21 cellular contexts compared by ENCODE assay signal in genomic region chr10:118969014-118969413, GRCh38.
A peak's percentile ranks its signal among the peaks of the same experiment; 100 is the strongest.
DNase-seq lines count a peak whose midpoint lies in the region; ATAC-seq, FAIRE-seq and TF ChIP-seq lines count a peak whose summit lies in the region.
"Had no signal": no experiment of that assay in that cellular context is flagged by ENCODE, and none has a peak within 500 bp of the region (broad histone marks: within the 10 kb centered on the region; RNA-seq: fewer than 3 reads in every experiment).

No MANE protein-coding gene starts in this region.

- peaks cover 0 to 7% (median 6%) of the 10 kb centered on the region in 3 experiments; a peak in 4 of 7 replicates for H3K36me3 Mint-ChIP-seq in H9 (ENCODE audit: insufficient read depth in 1 of 3, low read depth in 3 of 3)
- no peaks in the 10 kb centered on the region for H3K36me3 Mint-ChIP-seq in brain
- H3K36me3 Mint-ChIP-seq: CD14-positive monocyte had no signal

- no peak overlapping the region for H4K5ac ChIP-seq in H9 (ENCODE audit: insufficient read length, low read depth, low read length)

- no peaks in the 10 kb centered on the region for H3K36me3 ChIP-seq in aorta (ENCODE audit: control insufficient read depth in 1 of 2, insufficient read depth in 2 of 2, low read length in 1 of 2)
- H3K36me3 ChIP-seq: BLaER1 had no signal

- H2AFZ ChIP-seq in H9 (ENCODE audit: low read length): no peak overlapping the region

- H2BK120ac ChIP-seq in H9 (ENCODE audit: low read depth, low read length, poor library complexity, severe bottlenecking): no peak overlapping the region

- no peak overlapping the region for H2BK5ac ChIP-seq in H9 (ENCODE audit: insufficient read length, low read length)

- H3K4me3 Mint-ChIP-seq in H9 (no peak overlapping the region), brain (no peak overlapping the region)
- H3K4me3 Mint-ChIP-seq: CD14-positive monocyte; CD4-positive, alpha-beta memory T cell; IgD-negative memory B cell had no signal

- H3K27me3 ChIP-seq in H9 (ENCODE audit: insufficient read depth, low read length) (no peaks in the 10 kb centered on the region), aorta (ENCODE audit: control insufficient read depth in 1 of 2, insufficient read depth in 2 of 2, low read length in 1 of 2) (no peaks in the 10 kb centered on the region)
- H3K27me3 ChIP-seq: BLaER1 had no signal

- intact Hi-C loops in aorta (cut with DNase I): no loop called here

- FAIRE-seq in urothelium cell line (lab: Jason Lieb, UNC): peak; percentile 48
- FAIRE-seq: A204.1, GM12892, HepG2 had no signal

- H4K20me1 ChIP-seq in H9 (ENCODE audit: control insufficient read depth, insufficient read depth, insufficient read length): no peaks in the 10 kb centered on the region
- H4K20me1 ChIP-seq: BLaER1 had no signal

- H3K18ac ChIP-seq in H9 (ENCODE audit: insufficient read length, low read depth, low read length): no peak overlapping the region

- H3K4me1 Mint-ChIP-seq in H9 (0 out of 4 replicates have a peak, but pooled peaks cover 0 to 2% of the 10 kb centered on the region in 2 experiments), brain (peaks cover 41% of the 10 kb centered on the region)
- H3K4me1 Mint-ChIP-seq: CD14-positive monocyte; CD4-positive, alpha-beta memory T cell had no signal

- ATAC-seq in aorta (ENCODE audit: low FRiP score) (no peak), HG02759 (IDR thresholded peaks at IDR 0.05; ENCODE audit: unreplicated experiment) (no peak), HG03280 (IDR thresholded peaks at IDR 0.05; ENCODE audit: unreplicated experiment) (no peak)
- ATAC-seq: HepG2 had no signal

- no peak overlapping the region for H3K9ac ChIP-seq in H9 (ENCODE audit: extremely low read depth, insufficient read length, low read length)
- H3K9ac ChIP-seq: BLaER1 had no signal

- H2BK12ac ChIP-seq in H9 (ENCODE audit: insufficient read length, low read depth, low read length): no peak overlapping the region

- H2AK5ac ChIP-seq in H9 (ENCODE audit: insufficient read length, low read length): no peak overlapping the region

- H3K14ac ChIP-seq in H9 (ENCODE audit: insufficient read depth, low read length): no peak overlapping the region

- H3K23ac ChIP-seq in H9 (ENCODE audit: insufficient read length, low read depth, low read length): no peak overlapping the region

- H3K4ac ChIP-seq in H9 (ENCODE audit: low read depth, low read length): no peak overlapping the region

- no peak overlapping the region for H2BK20ac ChIP-seq in H9 (ENCODE audit: low read depth, low read length, poor library complexity, severe bottlenecking)

- WGBS in H9 (ENCODE audit: extremely low coverage, insufficient read length, low lambda C conversion rate): no CpG with 5 or more reads among the region's 5 CpGs
- WGBS in aorta, 2 donors: 76 to 97% methylated on average over 5 of the region's 5 CpGs

- no peak overlapping the region for H3K27ac ChIP-seq in H9 (ENCODE audit: insufficient read length, low read depth, low read length)
- H3K27ac ChIP-seq in aorta (ENCODE audit: low read depth in 1 of 2, low read length in 2 of 2): no peak overlapping the region
- H3K27ac ChIP-seq: BLaER1 had no signal

- TF ChIP-seq CTCF in H9 (conservative IDR thresholded peaks at IDR 0.05) (no peak), brain (conservative IDR thresholded peaks at IDR 0.05) (no peak)

- no peak overlapping the region for H3K56ac ChIP-seq in H9 (ENCODE audit: insufficient read length, low read depth, low read length)

- H4K8ac ChIP-seq in H9 (replicated peaks; ENCODE audit: insufficient read length, low read depth, low read length): no peak overlapping the region

- H3K9me3 ChIP-seq in H9 (ENCODE audit: control insufficient read depth, low read depth, low read length) (no peaks in the 10 kb centered on the region), aorta (ENCODE audit: control insufficient read depth, low read length) (peaks cover 4% of the 10 kb centered on the region)

- no peaks in the 10 kb centered on the region for H3K23me2 ChIP-seq in H9 (ENCODE audit: insufficient read length, low read depth, low read length, poor library complexity, severe bottlenecking)

- no peak overlapping the region for H3K4me3 ChIP-seq in aorta (ENCODE audit: low read length in 2 of 2)
- H3K4me3 ChIP-seq: BLaER1 had no signal

- DNase-seq in H9 (no peak), mesenteric fat pad (ENCODE audit: low spot score) (peak; percentile 49), urothelium cell line (ENCODE audit: low spot score) (no peak), aorta (no peak)
- DNase-seq: ACHN; CD4-positive, alpha-beta memory T cell; DMS153; DMS79; GDM1; GOT3; H7; KBM-7 had no signal

- H2BK15ac ChIP-seq in H9 (ENCODE audit: low read depth, low read length): no peak overlapping the region

- H3K9me3 Mint-ChIP-seq in H9 (peaks cover 7 to 8% of the 10 kb centered on the region in 2 experiments; a peak in 4 of 5 replicates), brain (peaks cover 3 to 17% (median 13%) of the 10 kb centered on the region in 5 experiments)

- no peaks in the 10 kb centered on the region for H3K79me2 ChIP-seq in H9 (ENCODE audit: insufficient read depth, low read length)

- H3K4me1 ChIP-seq in H9 (ENCODE audit: insufficient read depth, low read length) (no peaks in the 10 kb centered on the region), aorta (ENCODE audit: control insufficient read depth in 1 of 2, insufficient read depth in 2 of 2, low read length in 2 of 2) (no peaks in the 10 kb centered on the region)

- peaks cover 1% of the 10 kb centered on the region; the same call in 1 of the 2 replicates for H3K27me3 Mint-ChIP-seq in H9 (ENCODE audit: low read depth)
- H3K27me3 Mint-ChIP-seq in brain: peaks cover 5% of the 10 kb centered on the region

- peak overlapping the region; percentile 85 for H4K91ac ChIP-seq in H9 (ENCODE audit: insufficient read length, low read depth, low read length)

- 0 out of 7 replicates have a peak overlapping the region, but pooled peaks of 1 of the 3 experiments have one; percentile 55 for H3K27ac Mint-ChIP-seq in H9
- peak overlapping the region in 3 of 5 experiments; percentile 1 to 4 (median 3) for H3K27ac Mint-ChIP-seq in brain
- H3K27ac Mint-ChIP-seq: CD14-positive monocyte; CD4-positive, alpha-beta memory T cell; IgD-negative memory B cell had no signal

- no peak overlapping the region for H3T11ph ChIP-seq in H9 (ENCODE audit: low read length)

- H3K4me2 ChIP-seq in H9 (ENCODE audit: insufficient read depth, insufficient read length, low read length): no peak overlapping the region
- H3K4me2 ChIP-seq: BLaER1 had no signal

- no peaks in the 10 kb centered on the region for H3K79me1 ChIP-seq in H9 (ENCODE audit: insufficient read depth, low read depth, low read length, poor library complexity, severe bottlenecking)
